ENCODE assay signal across 19 cellular contexts in the genomic region with DNA sequence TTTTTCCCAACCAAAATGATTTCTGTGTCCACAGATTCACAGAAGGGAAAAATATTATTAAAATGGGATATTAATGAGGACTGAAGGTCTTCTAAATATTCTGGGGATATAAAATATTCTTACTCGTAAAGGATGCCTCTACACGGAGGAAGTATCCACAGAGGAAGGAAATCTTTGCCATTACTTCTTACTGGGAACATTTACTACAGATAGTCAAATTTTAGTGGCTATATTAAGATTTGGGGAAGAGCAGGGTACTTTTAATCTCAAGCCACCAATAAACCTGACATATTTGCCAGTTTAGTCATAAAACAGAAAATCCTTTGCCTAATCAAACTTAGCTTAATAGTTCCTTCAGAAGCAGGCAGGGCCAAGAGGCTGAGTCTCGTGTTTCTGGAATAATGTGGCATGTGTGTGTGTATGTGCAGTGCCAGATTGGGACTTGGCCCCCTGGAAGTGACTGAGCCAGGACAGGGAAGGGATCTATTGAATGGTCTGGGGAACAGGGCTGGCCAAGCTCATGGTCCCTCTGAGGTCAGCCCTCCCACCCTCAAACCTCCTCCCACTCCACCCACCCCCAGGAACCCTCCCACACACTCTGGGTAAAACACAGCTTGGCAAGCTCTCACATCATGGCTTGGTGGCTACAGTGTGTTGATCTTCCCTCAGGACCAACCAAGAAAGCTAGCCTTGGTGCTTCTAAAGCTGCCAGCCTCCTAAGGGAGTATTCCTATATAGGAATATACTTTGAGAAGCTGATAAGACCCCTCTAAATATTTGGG. TPM values are rescaled to one million over a fixed set of nuclear protein-coding genes. Genes with fewer than 3 reads are reported as not detected.
DNase-seq lines count a peak whose midpoint lies in the region; ATAC-seq and TF ChIP-seq lines count a peak whose summit lies in the region.
"Had no signal": no experiment of that assay in that cellular context is flagged by ENCODE, and none has a peak within 500 bp of the region (broad histone marks: within the 10 kb centered on the region; RNA-seq: fewer than 3 reads in every experiment).

No MANE protein-coding gene starts in this region.

- no peaks in the 10 kb centered on the region for H3K27me3 ChIP-seq in thymus (ENCODE audit: control insufficient read depth, insufficient read depth)
- H3K27me3 ChIP-seq in thyroid gland = no peaks in the 10 kb centered on the region
- H3K27me3 ChIP-seq: right lobe of liver had no signal

- H3K9me3 Mint-ChIP-seq in activated T-cell treated with anti-CD3 and anti-CD28 coated beads, Interleukin-2, amount 50 U/mL, for 72 hours = peaks cover 0 to 3% of the 10 kb centered on the region in 2 donors
- no peaks in the 10 kb centered on the region for H3K9me3 Mint-ChIP-seq in effector memory CD8-positive, alpha-beta T cell
- H3K9me3 Mint-ChIP-seq: activated T-helper 1 cell treated with anti-CD3 and anti-CD28 coated beads, Interleukin-12 subunit alpha, Interleukin-12 subunit beta, Interleukin-2, Interleukin-4 antibody, amounts not matched to agents 30 ng/mL and 10 ng/mL and 1 ng/mL, durations not matched to agents 14 hours and 24 hours and 36 hours; T-helper 2 cell treated with Interferon-gamma antibody and Interleukin-4, amounts not matched to agents 5 μg/mL and 100 μg/mL, for 36 hours had no signal

- 83% methylated on average over 3 of the region's 3 CpGs for WGBS in thymus
- WGBS in thyroid gland, 2 donors = 75 to 78% methylated on average over 3 of the region's 3 CpGs

- H3K27me3 Mint-ChIP-seq in activated T-cell treated with anti-CD3 and anti-CD28 coated beads, Interleukin-2, amount 50 U/mL, for 72 hours (ENCODE audit: low read depth) = no peaks in the 10 kb centered on the region
- H3K27me3 Mint-ChIP-seq in effector memory CD8-positive, alpha-beta T cell = no peaks in the 10 kb centered on the region

- H3K9me3 ChIP-seq in thymus (ENCODE audit: control insufficient read depth) = peaks cover 4% of the 10 kb centered on the region
- H3K9me3 ChIP-seq in thyroid gland = no peaks in the 10 kb centered on the region
- H3K9me3 ChIP-seq: HAP-1, right lobe of liver had no signal

- peaks cover 4 to 7% of the 10 kb centered on the region in 2 donors for H3K36me3 Mint-ChIP-seq in activated T-cell treated with anti-CD3 and anti-CD28 coated beads, Interleukin-2, amount 50 U/mL, for 72 hours (ENCODE audit: insufficient read depth in 2 of 2)
- peaks cover 24% of the 10 kb centered on the region for H3K36me3 Mint-ChIP-seq in effector memory CD8-positive, alpha-beta T cell (ENCODE audit: insufficient read depth)

- H3K4me1 ChIP-seq in thymus (ENCODE audit: control insufficient read depth, insufficient read depth, low read length) = peaks cover 7% of the 10 kb centered on the region
- peaks cover 4 to 9% of the 10 kb centered on the region in 2 donors for H3K4me1 ChIP-seq in thyroid gland
- H3K4me1 ChIP-seq: HAP-1, right lobe of liver had no signal

- H3K4me3 ChIP-seq in thymus (ENCODE audit: low read length) (no peak overlapping the region), thyroid gland (replicated peaks in 1 of 3) (no peak overlapping the region)
- H3K4me3 ChIP-seq: HAP-1, right lobe of liver had no signal

- no peak overlapping the region for H3K4me3 Mint-ChIP-seq in activated T-cell treated with anti-CD3 and anti-CD28 coated beads, Interleukin-2, amount 50 U/mL, for 72 hours
- H3K4me3 Mint-ChIP-seq in effector memory CD8-positive, alpha-beta T cell = peak overlapping the region; percentile 31 to 87

- no peak for DNase-seq in activated T-cell treated with anti-CD3 and anti-CD28 coated beads, Interleukin-2, amount 50 U/mL, for 72 hours
- DNase-seq in activated T-cell treated with anti-CD3 and anti-CD28 coated beads, Interleukin-2, amount 50 U/mL, for 48 hours = no peak
- DNase-seq in OCI-M1 (lab: John Stamatoyannopoulos, UW) (peak; percentile 16), activated gamma-delta T cell treated with Interleukin-2 at 50 U/mL for 16 hours (no peak), thyroid gland (no peak)
- DNase-seq in effector memory CD8-positive, alpha-beta T cell = no peak
- DNase-seq: activated CD4-positive, alpha-beta T cell treated with anti-CD3 and anti-CD28 coated beads, Interleukin-2, amount 50 U/mL, for 1 hour; GDM1; NCI-H1092 treated with DMSO at 0.1 percent for 48 hours; NK-92 treated with Interleukin-12 subunit alpha and Interleukin-12 subunit beta, amount 100 ng/mL, for 24 hours; occipital lobe; right lobe of liver; stimulated activated CD4-positive, alpha-beta T cell treated with anti-CD3 and anti-CD28 coated beads, Interleukin-2, amount 100 ng/mL, for 48 hours; trophoblast cell had no signal

- ATAC-seq in activated T-cell treated with anti-CD3 and anti-CD28 coated beads, Interleukin-2, amount 50 U/mL, for 72 hours (replicated peaks in 1 of 2) = no peak
- ATAC-seq in effector memory CD8-positive, alpha-beta T cell (replicated peaks) = no peak
- no peak for ATAC-seq in GM18907 (IDR thresholded peaks at IDR 0.05; ENCODE audit: unreplicated experiment)
- ATAC-seq: right lobe of liver had no signal

- no peak for TF ChIP-seq POLR2A in thyroid gland (IDR thresholded peaks at IDR 0.05)

- intact Hi-C loops in thyroid gland (cut with DNase I) = no loop called here

- peak overlapping the region; percentile 31 for H3K27ac Mint-ChIP-seq in activated T-cell treated with anti-CD3 and anti-CD28 coated beads, Interleukin-2, amount 50 U/mL, for 72 hours
- H3K27ac Mint-ChIP-seq in effector memory CD8-positive, alpha-beta T cell = peak overlapping the region; percentile 86 to 91

- peaks cover 70% of the 10 kb centered on the region for H3K4me1 Mint-ChIP-seq in activated T-cell treated with anti-CD3 and anti-CD28 coated beads, Interleukin-2, amount 50 U/mL, for 72 hours (ENCODE audit: low read depth)
- H3K4me1 Mint-ChIP-seq in effector memory CD8-positive, alpha-beta T cell (ENCODE audit: low read depth in 2 of 2) = peaks cover 53 to 62% of the 10 kb centered on the region in 2 donors

- H3K36me3 ChIP-seq in thymus (ENCODE audit: control insufficient read depth, insufficient read depth) (peaks cover 13% of the 10 kb centered on the region), thyroid gland (no peaks in the 10 kb centered on the region)
- H3K36me3 ChIP-seq: HAP-1, right lobe of liver had no signal

- no peak for TF ChIP-seq CTCF in thyroid gland (IDR thresholded peaks at IDR 0.05)

- H3K27ac ChIP-seq in thymus (ENCODE audit: low read depth) (peak overlapping the region; percentile 8), thyroid gland (no peak overlapping the region)

RNA-seq across cellular contexts. Expression of a gene that starts 1.7 kb away (rescaled TPM):
- 10 to 100 TPM; 10.2 to 18.7 TPM for total RNA-seq in activated T-cell treated with anti-CD3 and anti-CD28 coated beads, Interleukin-2, amount 50 U/mL, for 72 hours
- polyA plus RNA-seq in thymus = 2.2 TPM
- 1 to 10 TPM; 2.2 to 4.3 (median 2.5) TPM for total RNA-seq in thyroid gland

Comparison
In these comparisons a context has a peak if more than half of its experiments do, and no peak if none do; other contexts are left out.
1. H3K4me3 Mint-ChIP-seq: peak in effector memory CD8-positive, alpha-beta T cell (2 of 2); none in activated T-cell treated with anti-CD3 and anti-CD28 coated beads, Interleukin-2, amount 50 U/mL, for 72 hours (0 of 2).